ENCODE assay signal across 17 cellular contexts in genomic region chr19:51342631-51343569, GRCh38. TPM values are rescaled to one million over a fixed set of nuclear protein-coding genes. Genes with fewer than 3 reads are reported as not detected.
DNase-seq lines count a peak whose midpoint lies in the region; ATAC-seq and TF ChIP-seq lines count a peak whose summit lies in the region.
"Had no signal": no experiment of that assay in that cellular context is flagged by ENCODE, and none has a peak within 500 bp of the region (broad histone marks: within the 10 kb centered on the region; RNA-seq: fewer than 3 reads in every experiment).

No MANE protein-coding gene starts in this region.

- H3K27me3 ChIP-seq in Karpas-422 (ENCODE audit: low read length) (no peaks in the 10 kb centered on the region), neural progenitor cell (peaks cover 24% of the 10 kb centered on the region)

- no peak for TF ChIP-seq POLR2A in erythroblast (IDR thresholded peaks at IDR 0.05; ENCODE audit: low read length)

- H3K36me3 ChIP-seq in Karpas-422 (ENCODE audit: insufficient read depth, low read length) (peaks cover 8% of the 10 kb centered on the region; the same call in 1 of the 2 replicates), neural progenitor cell (no peaks in the 10 kb centered on the region)

- H3K27ac ChIP-seq in Karpas-422 (ENCODE audit: low read length): no peak overlapping the region
- no peak overlapping the region for H3K27ac ChIP-seq in neural progenitor cell

- H3K9me2 ChIP-seq in Karpas-422 (replicated peaks; ENCODE audit: insufficient read depth, low read length): no peaks in the 10 kb centered on the region

- H4K20me1 ChIP-seq in Karpas-422 (ENCODE audit: insufficient read depth, low read depth, low read length): no peaks in the 10 kb centered on the region
- no peaks in the 10 kb centered on the region for H4K20me1 ChIP-seq in neural progenitor cell (ENCODE audit: low read depth)

- H3K36me3 Mint-ChIP-seq in T-helper 1 cell treated with Interleukin-12 subunit alpha and Interleukin-12 subunit beta and Interleukin-4 antibody, amounts not matched to agents 30 μg/mL and 1 μg/mL, for 36 hours (ENCODE audit: low read depth): peaks cover 10% of the 10 kb centered on the region
- H3K36me3 Mint-ChIP-seq in endothelial cell (ENCODE audit: low read depth, unreplicated experiment) (peaks cover 17% of the 10 kb centered on the region), neural progenitor cell (peaks cover 8% of the 10 kb centered on the region)

- H3K4me2 ChIP-seq in Karpas-422 (ENCODE audit: low read depth, low read length, poor library complexity, severe bottlenecking) (peak overlapping the region; percentile 40), neural progenitor cell (no peak overlapping the region)

- H3K79me2 ChIP-seq in Karpas-422 (ENCODE audit: low read length) (no peaks in the 10 kb centered on the region), neural progenitor cell (ENCODE audit: low read depth) (no peaks in the 10 kb centered on the region)

- no peak overlapping the region for H3K9ac ChIP-seq in Karpas-422 (ENCODE audit: low read length)
- H3K9ac ChIP-seq in neural progenitor cell: no peak overlapping the region

- H3K9me3 ChIP-seq in Karpas-422 (ENCODE audit: low read length): no peaks in the 10 kb centered on the region
- H3K9me3 ChIP-seq in neural progenitor cell (ENCODE audit: low read depth): no peaks in the 10 kb centered on the region

- H2AFZ ChIP-seq in Karpas-422 (ENCODE audit: low read length): no peak overlapping the region
- H2AFZ ChIP-seq in neural progenitor cell (replicated peaks): no peak overlapping the region

- peaks cover 11% of the 10 kb centered on the region for H3K4me1 Mint-ChIP-seq in T-helper 1 cell treated with Interleukin-12 subunit alpha and Interleukin-12 subunit beta and Interleukin-4 antibody, amounts not matched to agents 30 μg/mL and 1 μg/mL, for 36 hours (ENCODE audit: low read depth)
- H3K4me1 Mint-ChIP-seq in endothelial cell (ENCODE audit: unreplicated experiment): peaks cover 23% of the 10 kb centered on the region
- peaks cover 8% of the 10 kb centered on the region for H3K4me1 Mint-ChIP-seq in neural progenitor cell

- no peak overlapping the region for H3K4me3 ChIP-seq in Karpas-422 (ENCODE audit: low read length)
- H3K4me3 ChIP-seq in neural progenitor cell: no peak overlapping the region

- H3K4me1 ChIP-seq in Karpas-422 (ENCODE audit: low read length): peaks cover 44% of the 10 kb centered on the region
- H3K4me1 ChIP-seq in neural progenitor cell: peaks cover 4% of the 10 kb centered on the region

- no peak for ATAC-seq in GM21723 (IDR thresholded peaks at IDR 0.05; ENCODE audit: unreplicated experiment)

- peaks cover 13% of the 10 kb centered on the region for H3K27me3 Mint-ChIP-seq in T-helper 1 cell treated with Interleukin-12 subunit alpha and Interleukin-12 subunit beta and Interleukin-4 antibody, amounts not matched to agents 30 μg/mL and 1 μg/mL, for 36 hours (ENCODE audit: low read depth)
- H3K27me3 Mint-ChIP-seq in endothelial cell (ENCODE audit: unreplicated experiment): peaks cover 15% of the 10 kb centered on the region
- H3K27me3 Mint-ChIP-seq in neural progenitor cell (ENCODE audit: insufficient read depth, low read depth): peaks cover 6% of the 10 kb centered on the region

- DNase-seq in T-helper 1 cell: no peak
- DNase-seq in Karpas-422: peak; percentile 54
- no peak for DNase-seq in endothelial cell (ENCODE audit: low spot score)
- DNase-seq in neural progenitor cell (ENCODE audit: low spot score): no peak
- DNase-seq in G401 (ENCODE audit: low spot score): no peak
- DNase-seq in erythroblast (lab: John Stamatoyannopoulos, UW): no peak
- DNase-seq: 8988T; activated naive CD4-positive, alpha-beta T cell treated with anti-CD3 and anti-CD28 coated beads, Interleukin-2, amount 10 ng/mL, durations not matched to agents 7 days and 5 days; GF-D8; head of caudate nucleus; islet precursor cell; NCI-H187 treated with DMSO at 0.1 percent for 48 hours; NCI-H524; retina had no signal

- in situ Hi-C loops in G401 (cut with HindIII; ENCODE audit: low sequenced_read_pairs): no loop called here

- H3K4me3 Mint-ChIP-seq in T-helper 1 cell treated with Interleukin-12 subunit alpha and Interleukin-12 subunit beta and Interleukin-4 antibody, amounts not matched to agents 30 μg/mL and 1 μg/mL, for 36 hours: peak overlapping the region; percentile 35
- H3K4me3 Mint-ChIP-seq in endothelial cell (ENCODE audit: unreplicated experiment) (peak overlapping the region; percentile 45), neural progenitor cell (peak overlapping the region; percentile 75)
- H3K4me3 Mint-ChIP-seq: activated naive CD4-positive, alpha-beta T cell treated with anti-CD3 and anti-CD28 coated beads, Interleukin-2, amount 10 ng/mL, durations not matched to agents 7 days and 5 days had no signal

- no peak overlapping the region for H3K27ac Mint-ChIP-seq in T-helper 1 cell treated with Interleukin-12 subunit alpha and Interleukin-12 subunit beta and Interleukin-4 antibody, amounts not matched to agents 30 μg/mL and 1 μg/mL, for 36 hours
- H3K27ac Mint-ChIP-seq in endothelial cell (ENCODE audit: unreplicated experiment) (peak overlapping the region; percentile 15), neural progenitor cell (peak overlapping the region; percentile 9)
- H3K27ac Mint-ChIP-seq: activated naive CD4-positive, alpha-beta T cell treated with anti-CD3 and anti-CD28 coated beads, Interleukin-2, amount 10 ng/mL, durations not matched to agents 7 days and 5 days had no signal

- H3K9me3 Mint-ChIP-seq in T-helper 1 cell treated with Interleukin-12 subunit alpha and Interleukin-12 subunit beta and Interleukin-4 antibody, amounts not matched to agents 30 μg/mL and 1 μg/mL, for 36 hours: no peaks in the 10 kb centered on the region
- no peaks in the 10 kb centered on the region for H3K9me3 Mint-ChIP-seq in endothelial cell (ENCODE audit: unreplicated experiment)
- no peaks in the 10 kb centered on the region for H3K9me3 Mint-ChIP-seq in neural progenitor cell
- H3K9me3 Mint-ChIP-seq: activated naive CD4-positive, alpha-beta T cell treated with anti-CD3 and anti-CD28 coated beads, Interleukin-2, amount 10 ng/mL, durations not matched to agents 7 days and 5 days had no signal

- TF ChIP-seq CTCF in endothelial cell (IDR thresholded peaks at IDR 0.05; ENCODE audit: unreplicated experiment): no peak
- TF ChIP-seq CTCF in neural progenitor cell (IDR thresholded peaks at IDR 0.05): no peak

- peaks cover 6% of the 10 kb centered on the region for H3F3A ChIP-seq in neural progenitor cell (ENCODE audit: low read depth)

RNA-seq across cellular contexts. Expression of gene VSIG10L, which starts 1.0 kb away (rescaled TPM):
- 5.7 and 6.6 TPM in 2 replicates for total RNA-seq in Karpas-422 (2014; rRNA removed; shearing (Covaris generic); ENCODE audit: low replicate concordance)
- total RNA-seq in endothelial cell (ENCODE audit: unreplicated experiment) (5.9 TPM), neural progenitor cell (ENCODE audit: low replicate concordance) (2.7 and 6.0 TPM in 2 replicates)
- total RNA-seq in G401 (2014; rRNA removed; shearing (Covaris generic)): 9.3 and 9.5 TPM in 2 replicates

RNA-seq across cellular contexts. Expression of gene ETFB, which starts 23.3 kb away (rescaled TPM):
- total RNA-seq in Karpas-422 (2014; rRNA removed; shearing (Covaris generic); ENCODE audit: low replicate concordance): 112 and 231 TPM in 2 replicates
- 55.1 TPM for total RNA-seq in endothelial cell (ENCODE audit: unreplicated experiment)
- total RNA-seq in neural progenitor cell (ENCODE audit: low replicate concordance): 27.0 and 38.9 TPM in 2 replicates
- 122 and 148 TPM in 2 replicates for total RNA-seq in G401 (2014; rRNA removed; shearing (Covaris generic))

RNA-seq across cellular contexts. Expression of gene CLDND2, which starts 25.9 kb away (rescaled TPM):
- 2.3 TPM in 1 of 2 replicates, not detected in the other for total RNA-seq in Karpas-422 (2014; rRNA removed; shearing (Covaris generic); ENCODE audit: low replicate concordance)
- total RNA-seq in endothelial cell (ENCODE audit: unreplicated experiment) (not detected), neural progenitor cell (ENCODE audit: low replicate concordance) (not detected in 2 replicates)
- not detected in 2 replicates for total RNA-seq in G401 (2014; rRNA removed; shearing (Covaris generic))
- total RNA-seq: temporal lobe had no signal

RNA-seq across cellular contexts. Expression of gene NKG7, which starts 29.6 kb away (rescaled TPM):
- total RNA-seq in Karpas-422 (2014; rRNA removed; shearing (Covaris generic); ENCODE audit: low replicate concordance): not detected in 2 replicates
- total RNA-seq in endothelial cell (ENCODE audit: unreplicated experiment): not detected
- total RNA-seq in neural progenitor cell (ENCODE audit: low replicate concordance): not detected in 2 replicates
- not detected in 2 replicates for total RNA-seq in G401 (2014; rRNA removed; shearing (Covaris generic))
- total RNA-seq: temporal lobe had no signal

RNA-seq across cellular contexts. Expression of gene IGLON5, which starts 31.5 kb away (rescaled TPM):
- total RNA-seq in Karpas-422 (2014; rRNA removed; shearing (Covaris generic); ENCODE audit: low replicate concordance): not detected in 2 replicates
- 114 TPM for total RNA-seq in endothelial cell (ENCODE audit: unreplicated experiment)
- 5.4 and 15.8 TPM in 2 replicates for total RNA-seq in neural progenitor cell (ENCODE audit: low replicate concordance)
- total RNA-seq in G401 (2014; rRNA removed; shearing (Covaris generic)): not detected in 2 replicates
